ENCODE assay signal across 26 cellular contexts in genomic region chr1:119806489-119806888, GRCh38. TPM values are rescaled to one million over a fixed set of nuclear protein-coding genes. Genes with fewer than 3 reads are reported as not detected.
"Had no signal": no experiment of that assay in that cellular context is flagged by ENCODE, and none has a peak within 500 bp of the region (broad histone marks: within the 10 kb centered on the region; RNA-seq: fewer than 3 reads in every experiment).

No MANE protein-coding gene starts in this region.

- ATAC-seq: Right ventricle myocardium inferior, SK-N-SH treated with all-trans-retinoic acid at 6 μM for 48 hours had no signal

- DNase-seq: KBM-7; MV-4-11; NCI-H1048; NCI-H1105 treated with DMSO at 0.1 percent for 48 hours; NCI-H1417 treated with DMSO at 0.1 percent for 48 hours; NCI-H146; NCI-H1694 treated with DMSO at 0.1 percent for 48 hours; NCI-H1930; NCI-H2081; NCI-H2107; NCI-H2227 treated with DMSO at 0.1 percent for 48 hours; NCI-H524 treated with DMSO at 0.1 percent for 48 hours; NCI-H82; NK-92 treated with Interleukin-12 subunit alpha and Interleukin-12 subunit beta, amount 100 ng/mL, for 24 hours; OCI-M1; PC-9; SHP77 treated with DMSO at 0.1 percent for 48 hours; SJCRH30 had no signal

- H3K4me3 ChIP-seq: PC-9, Peyer's patch, SJCRH30 had no signal

- H3K27me3 ChIP-seq: Peyer's patch, SJCRH30 had no signal

- H3K9me3 ChIP-seq: Peyer's patch, SJCRH30 had no signal

- H3K27ac ChIP-seq: HL-60, PC-9, Peyer's patch, SJCRH30 had no signal

- H3K36me3 ChIP-seq: Peyer's patch, SJCRH30 had no signal

- H3K4me1 ChIP-seq: Peyer's patch had no signal

RNA-seq across cellular contexts. Expression of gene REG4, which starts 4.8 kb away (rescaled TPM):
- total RNA-seq: LHCN-M2, MCF 10A, NCI-H460, PC-9, Right ventricle myocardium inferior, RPMI7951 had no signal

RNA-seq across cellular contexts. Expression of gene HMGCS2, which starts 37.8 kb away (rescaled TPM):
- total RNA-seq: LHCN-M2, MCF 10A, NCI-H460, PC-9, RPMI7951, SJCRH30 had no signal
